In genomic region chr1:53135735-53136114, GRCh38 we compare ENCODE assay signal across 13 cellular contexts. TPM values are rescaled to one million over a fixed set of nuclear protein-coding genes. Genes with fewer than 3 reads are reported as not detected.
A peak's percentile ranks its signal among the peaks of the same experiment; 100 is the strongest.
DNase-seq lines count a peak whose midpoint lies in the region; ATAC-seq and TF ChIP-seq lines count a peak whose summit lies in the region.
"Had no signal": no experiment of that assay in that cellular context is flagged by ENCODE, and none has a peak within 500 bp of the region (broad histone marks: within the 10 kb centered on the region; RNA-seq: fewer than 3 reads in every experiment).

No MANE protein-coding gene starts in this region.

- no peak overlapping the region for H3K27ac ChIP-seq in gastrocnemius medialis
- H3K27ac ChIP-seq: neutrophil had no signal

- in situ Hi-C loops in Caki2 (cut with HindIII; ENCODE audit: low pct_unique_long_range_greater_than_20kb, low sequenced_read_pairs) (no loop called here), gastrocnemius medialis (cut with MboI; ENCODE audit: low sequenced_read_pairs in 4 of 4) (no loop called here)

- H3K9me3 ChIP-seq in gastrocnemius medialis, result no peaks in the 10 kb centered on the region
- H3K9me3 ChIP-seq: neutrophil had no signal

- H3K4me3 ChIP-seq in fibroblast of mammary gland (ENCODE audit: control insufficient read depth, low read depth, low read length) (no peak overlapping the region), gastrocnemius medialis (no peak overlapping the region)

- peaks cover 27% of the 10 kb centered on the region for H3K4me1 Mint-ChIP-seq in osteocyte (ENCODE audit: unreplicated experiment)

- H3K27me3 ChIP-seq in gastrocnemius medialis, result no peaks in the 10 kb centered on the region
- H3K27me3 ChIP-seq: neutrophil had no signal

- no peaks in the 10 kb centered on the region for H3K36me3 Mint-ChIP-seq in osteocyte (ENCODE audit: unreplicated experiment)

- intact Hi-C loops in gastrocnemius medialis (cut with DNase I; ENCODE audit: low total_unique reads), result no loop called here

- ATAC-seq in gastrocnemius medialis, result no peak

- TF ChIP-seq CTCF in fibroblast of mammary gland (conservative IDR thresholded peaks at IDR 0.05; ENCODE audit: control insufficient read depth, insufficient read depth, low read depth, low read length) (no peak), osteocyte (IDR thresholded peaks at IDR 0.05) (no peak), gastrocnemius medialis (IDR thresholded peaks at IDR 0.05 in 4 of 5, conservative IDR thresholded peaks at IDR 0.05 in 1 of 5) (no peak)

- peaks cover 0 to 5% of the 10 kb centered on the region in 2 donors for H3K4me1 ChIP-seq in gastrocnemius medialis

- H3K27me3 Mint-ChIP-seq in osteocyte (ENCODE audit: unreplicated experiment), result no peaks in the 10 kb centered on the region
- H3K27me3 Mint-ChIP-seq: activated T-cell treated with anti-CD3 and anti-CD28 coated beads, Interleukin-2, amount 50 U/mL, for 24 hours had no signal

- DNase-seq in Caki2 (ENCODE audit: low read depth), result peak; percentile 55
- peak; percentile 67 for DNase-seq in RPMI7951 (ENCODE audit: low read depth)
- DNase-seq in fibroblast of mammary gland (ENCODE audit: low read depth), result peak; percentile 90
- DNase-seq in osteocyte (ENCODE audit: extremely low spot score, unreplicated experiment), result no peak
- DNase-seq in 8988T, result no peak
- no peak for DNase-seq in SW480 (ENCODE audit: low spot score)
- no peak for DNase-seq in activated T-cell treated with anti-CD3 and anti-CD28 coated beads, Interleukin-2, amount 50 U/mL, for 1 hour
- no peak for DNase-seq in gastrocnemius medialis
- DNase-seq: activated T-cell treated with anti-CD3 and anti-CD28 coated beads, Interleukin-2, amount 50 U/mL, for 24 hours; DMS79; stimulated activated CD4-positive, alpha-beta T cell treated with anti-CD3 and anti-CD28 coated beads, Interleukin-4, amount 100 ng/mL, for 4 hours had no signal

- no peaks in the 10 kb centered on the region for H3K36me3 ChIP-seq in gastrocnemius medialis
- H3K36me3 ChIP-seq: neutrophil had no signal

- no peak for TF ChIP-seq POLR2A in gastrocnemius medialis (IDR thresholded peaks at IDR 0.05)

- H3K4me3 Mint-ChIP-seq in osteocyte (ENCODE audit: unreplicated experiment), result no peak overlapping the region
- H3K4me3 Mint-ChIP-seq: activated T-cell treated with anti-CD3 and anti-CD28 coated beads, Interleukin-2, amount 50 U/mL, for 24 hours had no signal

- H3K9me3 Mint-ChIP-seq in osteocyte (ENCODE audit: unreplicated experiment), result peaks cover 8% of the 10 kb centered on the region

- H3K27ac Mint-ChIP-seq in osteocyte (ENCODE audit: unreplicated experiment), result peak overlapping the region; percentile 74
- H3K27ac Mint-ChIP-seq: activated T-cell treated with anti-CD3 and anti-CD28 coated beads, Interleukin-2, amount 50 U/mL, for 24 hours had no signal

RNA-seq across cellular contexts. Expression of gene SLC1A7, which starts 6.7 kb away (rescaled TPM):
- total RNA-seq in Caki2 (2014; rRNA removed; shearing (Covaris generic); ENCODE audit: low replicate concordance), result not detected in 2 replicates
- total RNA-seq in RPMI7951 (2014; rRNA removed; shearing (Covaris generic)), result not detected in 2 replicates
- total RNA-seq in osteocyte (not detected in 2 replicates), gastrocnemius medialis (1 to 10 TPM in 1 of 4 donors, under 1 TPM in 2, not detected in 1; 0.24 to 1.1 (median 0.25) TPM)
- total RNA-seq: H1 had no signal

Comparison
In these comparisons a context has a peak if more than half of its experiments do, and no peak if none do; other contexts are left out.
1. DNase-seq: peak in Caki2 (single experiment), RPMI7951 (single experiment) and fibroblast of mammary gland (single experiment); none in osteocyte (single experiment), 8988T (single experiment), SW480 (single experiment), activated T-cell treated with anti-CD3 and anti-CD28 coated beads, Interleukin-2, amount 50 U/mL, for 1 hour (single experiment) and gastrocnemius medialis (0 of 2).